ENCODE assay signal across 1 cellular context in the genomic region with DNA sequence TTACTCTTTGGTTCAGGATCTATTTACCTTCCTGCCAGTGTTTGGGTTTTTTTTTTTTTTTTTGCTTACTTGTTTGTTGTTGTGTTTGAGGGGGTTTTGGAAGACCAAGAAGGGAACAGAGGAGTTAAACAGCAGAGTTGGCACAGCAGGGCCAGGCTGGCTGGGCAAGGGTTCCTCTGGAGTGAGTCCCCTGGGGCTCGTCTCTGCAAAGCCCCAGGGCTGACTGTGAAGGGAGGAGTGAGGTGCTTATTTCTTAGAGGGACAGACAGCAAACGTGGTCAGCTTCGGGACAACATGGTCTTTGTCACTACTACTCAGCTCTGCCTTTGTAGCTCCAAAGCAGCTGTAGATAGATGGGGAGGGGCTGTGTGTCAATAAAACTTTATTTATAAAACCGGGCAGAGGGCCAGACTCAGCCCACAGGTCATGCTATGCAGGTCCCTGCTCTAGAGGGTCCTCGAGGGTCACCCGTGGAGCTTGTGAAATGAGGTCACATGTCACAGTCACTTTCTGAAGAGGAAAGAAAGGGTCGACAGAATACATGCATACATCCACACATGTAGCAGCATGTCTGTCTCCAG.
TF ChIP-seq lines count a peak whose summit lies in the region.

No MANE protein-coding gene starts in this region.

TF ChIP-seq in K562, 482 proteins besides CTCF, POLR2A, EP300 and RAD21 (continued from another document):
- TF ChIP-seq PPARD (CRISPR knock-in tag; IDR thresholded peaks at IDR 0.05) = no peak
